Comparison of ENCODE assay signal across 13 cellular contexts in the genomic region with DNA sequence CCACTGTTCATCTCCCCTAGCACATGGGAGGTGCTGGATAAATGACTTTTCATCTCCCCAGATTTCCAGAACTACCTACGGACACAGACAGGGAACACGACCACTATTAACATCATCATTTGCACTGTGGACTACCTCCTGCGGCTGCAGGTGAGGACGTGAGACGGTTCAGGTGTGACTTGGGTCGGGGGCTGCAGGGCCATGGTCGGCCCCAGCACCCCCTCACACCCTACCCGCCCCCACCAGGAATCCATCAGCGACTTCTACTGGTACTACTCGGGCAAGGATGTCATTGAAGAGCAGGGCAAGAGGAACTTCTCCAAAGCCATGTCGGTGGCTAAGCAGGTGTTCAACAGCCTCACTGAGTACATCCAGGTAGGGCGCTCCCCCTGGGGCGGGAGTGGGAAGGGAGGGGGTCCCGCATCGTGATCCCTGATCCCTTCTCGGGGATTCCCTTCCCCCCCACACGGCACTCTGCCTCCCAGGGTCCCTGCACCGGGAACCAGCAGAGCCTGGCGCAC.
A peak's percentile ranks its signal among the peaks of the same experiment; 100 is the strongest.
DNase-seq lines count a peak whose midpoint lies in the region; ATAC-seq, FAIRE-seq and TF ChIP-seq lines count a peak whose summit lies in the region.
"Had no signal": no experiment of that assay in that cellular context is flagged by ENCODE, and none has a peak within 500 bp of the region (broad histone marks: within the 10 kb centered on the region; RNA-seq: fewer than 3 reads in every experiment).

No MANE protein-coding gene starts in this region.

- H3K4me1 ChIP-seq in CD8-positive, alpha-beta memory T cell (ENCODE audit: insufficient read depth, low read length), result peaks cover 26% of the 10 kb centered on the region
- H3K4me1 ChIP-seq in K562 (replicated peaks in 1 of 2; ENCODE audit: control insufficient read depth in 2 of 2, insufficient read depth in 2 of 2, low read length in 2 of 2), result peaks cover 16 to 23% of the 10 kb centered on the region in 2 experiments
- peaks cover 12% of the 10 kb centered on the region for H3K4me1 ChIP-seq in osteoblast (ENCODE audit: insufficient read depth, low read length)
- H3K4me1 ChIP-seq: thyroid gland had no signal

- POLR2A ChIA-PET in CD8-positive, alpha-beta memory T cell (lab: Charles Lee), result interaction anchor here (0.5 kb wide), 1 partner anchor 13 kb away, joined by 3 read pairs; no protein-coding TSS in a partner anchor
- POLR2A ChIA-PET in K562 (lab: Yijun Ruan, JAX), result interaction anchor here (0.5 to 1.3 kb wide), 10 partner anchors 9 to 410 kb away, joined by 3 to 11 read pairs (median 4); partner anchors contain the start of genes EIF3K and NFKBIB

- H3K27me3 Mint-ChIP-seq in CD8-positive, alpha-beta memory T cell, result peaks cover 0 to 2% of the 10 kb centered on the region in 2 donors
- peaks cover 11% of the 10 kb centered on the region for H3K27me3 Mint-ChIP-seq in HFFc6 (ENCODE audit: insufficient read depth)

- TF ChIP-seq EP300 in K562 (IDR thresholded peaks at IDR 0.05; ENCODE audit: low read length), result no peak

- TF ChIP-seq CTCF in HFFc6 (IDR thresholded peaks at IDR 0.05) (no peak), K562 (IDR thresholded peaks at IDR 0.05 in 2 of 3, conservative IDR thresholded peaks at IDR 0.05 in 1 of 3; ENCODE audit: insufficient read depth in 2 of 3, low read depth in 1 of 3, low read length in 3 of 3) (no peak), osteoblast (IDR thresholded peaks at IDR 0.05; ENCODE audit: extremely low read depth, low read depth, low read length) (no peak)

- no peaks in the 10 kb centered on the region for H4K20me1 ChIP-seq in K562 (replicated peaks; ENCODE audit: control insufficient read depth, insufficient read depth, low read length)
- H4K20me1 ChIP-seq in osteoblast (ENCODE audit: insufficient read depth, low read length), result no peaks in the 10 kb centered on the region

- no peak for DNase-seq in CD8-positive, alpha-beta memory T cell
- no peak for DNase-seq in HFFc6
- no peak for DNase-seq in K562 (ENCODE audit: extremely low read depth in 1 of 4, low spot score in 3 of 4)
- no peak for DNase-seq in osteoblast (ENCODE audit: insufficient read length, low spot score, missing footprints)
- no peak for DNase-seq in NCI-H524 treated with DMSO at 0.1 percent for 48 hours (lab: John Stamatoyannopoulos, UW)
- no peak for DNase-seq in activated effector memory CD4-positive, alpha-beta T cell treated with Interleukin-2 at 50 U/mL for 16 hours
- DNase-seq: natural killer cell, NCI-H510A treated with DMSO at 0.1 percent for 48 hours had no signal

- no peak for TF ChIP-seq POLR2A in K562 (conservative IDR thresholded peaks at IDR 0.05)

- ATAC-seq in K562 (peak; percentile 3), HG02981 (IDR thresholded peaks at IDR 0.05; ENCODE audit: unreplicated experiment) (no peak)

- no peak overlapping the region for H3K4me3 Mint-ChIP-seq in CD8-positive, alpha-beta memory T cell
- H3K4me3 Mint-ChIP-seq in HFFc6, result peak overlapping the region; percentile 77; the same call in 1 of the 2 replicates
- H3K4me3 Mint-ChIP-seq: GM23338 had no signal

- intact Hi-C loops in K562 (cut with micrococcal nuclease), result loop anchor here (10.0 kb wide), 1 partner anchor 191 kb away; no protein-coding TSS in a partner anchor

- H3K36me3 Mint-ChIP-seq in CD8-positive, alpha-beta memory T cell, result no peaks in the 10 kb centered on the region
- no peaks in the 10 kb centered on the region for H3K36me3 Mint-ChIP-seq in HFFc6 (ENCODE audit: low read depth)
- H3K36me3 Mint-ChIP-seq: CD14-positive monocyte, natural killer cell had no signal

- no peak for TF ChIP-seq RAD21 in K562 (CRISPR knock-in tag; conservative IDR thresholded peaks at IDR 0.05 in 1 of 2, IDR thresholded peaks at IDR 0.05 in 1 of 2)

- H2AFZ ChIP-seq in K562 (ENCODE audit: low read depth, low read length) (peak overlapping the region; percentile 96), osteoblast (ENCODE audit: low read length) (peak overlapping the region; percentile 47)
- H2AFZ ChIP-seq: GM23338 had no signal

- H3K4me1 Mint-ChIP-seq in CD8-positive, alpha-beta memory T cell, result peaks cover 32 to 44% (median 43%) of the 10 kb centered on the region in 3 donors
- peaks cover 18% of the 10 kb centered on the region for H3K4me1 Mint-ChIP-seq in HFFc6 (ENCODE audit: low read depth)

- no peaks in the 10 kb centered on the region for H3K9me3 Mint-ChIP-seq in CD8-positive, alpha-beta memory T cell
- H3K9me3 Mint-ChIP-seq in HFFc6, result no peaks in the 10 kb centered on the region
- H3K9me3 Mint-ChIP-seq: CD14-positive monocyte, GM23338, natural killer cell had no signal

- H3K4me2 ChIP-seq in K562 (ENCODE audit: insufficient read depth, low read length) (peak overlapping the region; percentile 95), osteoblast (ENCODE audit: insufficient read depth, low read length) (no peak overlapping the region)
- H3K4me2 ChIP-seq: GM23338 had no signal

- TSS peak; percentile 98 for BruUV-seq in K562 (replicated peaks; lab: Mats Ljungman, UMichigan)

- no peak overlapping the region for H3K4me3 ChIP-seq in CD8-positive, alpha-beta memory T cell (ENCODE audit: low read length)
- peak overlapping the region; percentile 56 for H3K4me3 ChIP-seq in K562
- peak overlapping the region; percentile 35 for H3K4me3 ChIP-seq in osteoblast (ENCODE audit: insufficient read depth, low read length)
- H3K4me3 ChIP-seq: GM23338, thyroid gland had no signal

- no peaks in the 10 kb centered on the region for H3K9me3 ChIP-seq in CD8-positive, alpha-beta memory T cell (ENCODE audit: low read length)
- H3K9me3 ChIP-seq in K562 (replicated peaks; ENCODE audit: control insufficient read depth, insufficient read depth, low read depth, low read length), result no peaks in the 10 kb centered on the region
- H3K9me3 ChIP-seq in osteoblast (ENCODE audit: low read depth, low read length), result no peaks in the 10 kb centered on the region
- H3K9me3 ChIP-seq: thyroid gland had no signal

- peak overlapping the region; percentile 78 to 92 for H3K9ac ChIP-seq in K562 (ENCODE audit: insufficient read depth in 1 of 2, low read depth in 2 of 2, low read length in 2 of 2)

- H3K36me3 ChIP-seq in CD8-positive, alpha-beta memory T cell (ENCODE audit: insufficient read depth, low read length), result no peaks in the 10 kb centered on the region
- H3K36me3 ChIP-seq in K562 (ENCODE audit: control insufficient read depth, insufficient read depth, low read length) (no peaks in the 10 kb centered on the region), osteoblast (ENCODE audit: insufficient read depth, low read length) (no peaks in the 10 kb centered on the region)
- H3K36me3 ChIP-seq: thyroid gland had no signal

- peaks cover 8% of the 10 kb centered on the region; the same call in 2 of the 3 replicates for H3K79me2 ChIP-seq in K562 (ENCODE audit: control insufficient read depth, insufficient read depth, low read length)
- no peaks in the 10 kb centered on the region for H3K79me2 ChIP-seq in osteoblast (ENCODE audit: insufficient read depth, low read length)

- H3K27ac ChIP-seq in CD8-positive, alpha-beta memory T cell (ENCODE audit: low read depth, low read length), result peak overlapping the region; percentile 47
- peak overlapping the region; percentile 77 for H3K27ac ChIP-seq in K562 (ENCODE audit: extremely low read depth, low read depth, low read length)
- H3K27ac ChIP-seq in osteoblast (ENCODE audit: low read depth, low read length), result no peak overlapping the region
- H3K27ac ChIP-seq: thyroid gland had no signal

- no peak overlapping the region for H3K27ac Mint-ChIP-seq in CD8-positive, alpha-beta memory T cell
- peak overlapping the region; percentile 84; the same call in 1 of the 2 replicates for H3K27ac Mint-ChIP-seq in HFFc6
- H3K27ac Mint-ChIP-seq: natural killer cell had no signal

- CTCF ChIA-PET in CD8-positive, alpha-beta memory T cell (lab: Charles Lee), result interaction anchor here (0.7 to 2.5 kb wide), 8 partner anchors 10 to 180 kb away, joined by 3 to 27 read pairs (median 4); partner anchors contain the start of genes EIF3K and MAP4K1
- CTCF ChIA-PET in K562 (lab: Yijun Ruan, JAX; ENCODE audit: low intra/inter-chr PET ratio), result interaction anchor here (0.6 to 2.3 kb wide), 3 partner anchors 92 to 418 kb away, joined by 3 to 12 read pairs (median 9); partner anchors contain the start of genes MRPS12 and SARS2

- WGBS in K562 (ENCODE audit: insufficient coverage, low coverage, missing lambda C conversion rate), result 25% methylated on average over 13 of the region's 19 CpGs

- FAIRE-seq in K562 (lab: Jason Lieb, UNC), result no peak
- FAIRE-seq: endometrium had no signal

- in situ Hi-C loops in K562 (cut with MboI), result no loop called here

- no peaks in the 10 kb centered on the region for H3K27me3 ChIP-seq in CD8-positive, alpha-beta memory T cell (ENCODE audit: insufficient read depth, low read length, poor library complexity, severe bottlenecking)
- H3K27me3 ChIP-seq in K562 (ENCODE audit: control insufficient read depth in 2 of 2, insufficient read depth in 2 of 2, low read length in 2 of 2) (no peaks in the 10 kb centered on the region), osteoblast (ENCODE audit: insufficient read depth, low read length) (no peaks in the 10 kb centered on the region)
- H3K27me3 ChIP-seq: thyroid gland had no signal

- H3K9me1 ChIP-seq in K562 (ENCODE audit: control insufficient read depth, insufficient read depth, low read length), result no peaks in the 10 kb centered on the region

TF ChIP-seq in K562, 482 proteins besides CTCF, POLR2A, EP300 and RAD21 (continues in another document):
- TF ChIP-seq RB1 (IDR thresholded peaks at IDR 0.05; ENCODE audit: low read depth), result 0 out of 2 replicates have a peak, but pooled peaks have one; percentile 27
- TF ChIP-seq, protein P1, sequence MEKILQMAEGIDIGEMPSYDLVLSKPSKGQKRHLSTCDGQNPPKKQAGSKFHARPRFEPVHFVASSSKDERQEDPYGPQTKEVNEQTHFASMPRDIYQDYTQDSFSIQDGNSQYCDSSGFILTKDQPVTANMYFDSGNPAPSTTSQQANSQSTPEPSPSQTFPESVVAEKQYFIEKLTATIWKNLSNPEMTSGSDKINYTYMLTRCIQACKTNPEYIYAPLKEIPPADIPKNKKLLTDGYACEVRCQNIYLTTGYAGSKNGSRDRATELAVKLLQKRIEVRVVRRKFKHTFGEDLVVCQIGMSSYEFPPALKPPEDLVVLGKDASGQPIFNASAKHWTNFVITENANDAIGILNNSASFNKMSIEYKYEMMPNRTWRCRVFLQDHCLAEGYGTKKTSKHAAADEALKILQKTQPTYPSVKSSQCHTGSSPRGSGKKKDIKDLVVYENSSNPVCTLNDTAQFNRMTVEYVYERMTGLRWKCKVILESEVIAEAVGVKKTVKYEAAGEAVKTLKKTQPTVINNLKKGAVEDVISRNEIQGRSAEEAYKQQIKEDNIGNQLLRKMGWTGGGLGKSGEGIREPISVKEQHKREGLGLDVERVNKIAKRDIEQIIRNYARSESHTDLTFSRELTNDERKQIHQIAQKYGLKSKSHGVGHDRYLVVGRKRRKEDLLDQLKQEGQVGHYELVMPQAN (IDR thresholded peaks at IDR 0.05; ENCODE audit: borderline replicate concordance), result peak; percentile 69; the same call in 1 of the 2 replicates
- no peak for TF ChIP-seq ESRRB (CRISPR knock-in tag; IDR thresholded peaks at IDR 0.05; ENCODE audit: borderline replicate concordance)
- TF ChIP-seq ZBTB1 (CRISPR knock-in tag; IDR thresholded peaks at IDR 0.05; ENCODE audit: borderline replicate concordance, low read depth), result 0 out of 2 replicates have a peak, but pooled peaks have one; percentile 23
- TF ChIP-seq TGIF2 (CRISPR knock-in tag; IDR thresholded peaks at IDR 0.05), result no peak
